ENCODE assay signal across 8 cellular contexts in genomic region chr13:27621366-27622101, GRCh38.
DNase-seq lines count a peak whose midpoint lies in the region; ATAC-seq lines count a peak whose summit lies in the region.

TSS of gene POLR1D (plus strand) at chr13:27621892. CDS start at chr13:27621984, 92 bp downstream.

- peak within 1 kb of the TSS; percentile 80 for H3K27ac ChIP-seq in cingulate gyrus (ENCODE audit: low read depth, low read length)

- ATAC-seq in GM18909 (IDR thresholded peaks at IDR 0.05; ENCODE audit: poor library complexity, unreplicated experiment) (peak; percentile 64), HG03139 (IDR thresholded peaks at IDR 0.05; ENCODE audit: unreplicated experiment) (peak; percentile 58)

- peak; percentile 89 for DNase-seq in AG08396 (ENCODE audit: low spot score)
- peak; percentile 81 for DNase-seq in NCI-H510A treated with DMSO at 0.1 percent for 48 hours (lab: John Stamatoyannopoulos, UW)
- DNase-seq in activated CD4-positive, alpha-beta T cell treated with anti-CD3 and anti-CD28 coated beads for 4 hours: peak; percentile 80 to 83
- peak; percentile 93 for DNase-seq in kidney tubule cell (ENCODE audit: low spot score)
- DNase-seq in stimulated activated CD4-positive, alpha-beta T cell treated with anti-CD3 and anti-CD28 coated beads, Interleukin-1b, Interleukin-23, amount 100 ng/mL, for 24 hours (ENCODE audit: low read depth in 4 of 4, low spot score in 1 of 4): peak; percentile 54 to 69 (median 64)

Comparison
In these comparisons a context has a peak if more than half of its experiments do, and no peak if none do; other contexts are left out.
1. Peak in every context shown above with its lines: DNase-seq, ATAC-seq and H3K27ac ChIP-seq.